Comparison of ENCODE assay signal across 8 cellular contexts in the genomic region with DNA sequence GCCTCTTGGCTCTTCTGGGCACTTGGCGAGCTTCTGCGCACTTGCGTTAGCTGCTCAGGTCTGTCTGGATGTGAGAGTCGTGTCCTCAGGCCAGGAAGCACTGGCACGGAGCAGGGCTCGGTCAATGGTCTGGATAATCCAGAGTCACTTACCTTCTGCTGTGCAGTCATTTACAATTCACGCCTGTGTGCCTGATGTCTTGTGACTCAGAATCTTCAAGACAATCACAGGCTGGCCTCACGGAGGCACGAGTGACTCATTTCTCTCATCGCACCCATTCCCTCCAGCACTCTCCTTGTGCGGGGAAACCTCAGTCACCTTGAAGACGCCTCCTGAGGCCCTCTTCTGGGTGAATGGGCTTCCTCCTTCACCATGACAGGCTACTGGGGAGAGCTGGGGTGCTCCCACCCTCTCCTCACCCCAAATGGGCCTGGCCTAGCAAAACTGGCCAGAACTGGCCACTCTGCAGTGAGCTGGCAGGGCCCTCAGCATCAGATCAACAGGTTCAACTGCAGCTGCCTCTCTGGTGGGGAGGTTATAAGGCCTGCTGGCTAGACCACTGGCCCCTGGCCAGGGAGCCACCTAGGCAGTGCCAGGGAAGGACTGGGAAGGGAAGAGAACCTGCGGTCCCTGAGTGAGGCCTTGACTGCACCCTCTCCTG.
DNase-seq lines count a peak whose midpoint lies in the region; ATAC-seq and TF ChIP-seq lines count a peak whose summit lies in the region.

No MANE protein-coding gene starts in this region.

- peak; percentile 82 for DNase-seq in AG10803 (ENCODE audit: low read depth)
- no peak for DNase-seq in WERI-Rb-1
- DNase-seq in caudate nucleus (lab: John Stamatoyannopoulos, UW) = peak in 42 of 61 donors; percentile 5 to 88 (median 36)
- DNase-seq in stimulated activated effector memory CD8-positive, alpha-beta T cell treated with anti-CD3 and anti-CD28 coated beads, Interleukin-12 subunit alpha, Interleukin-12 subunit beta, amount 100 ng/mL, for 72 hours (ENCODE audit: low spot score in 2 of 2) = peak; percentile 59 to 88
- DNase-seq in NCI-H526 treated with DMSO at 0.1 percent for 48 hours (lab: John Stamatoyannopoulos, UW) = no peak

- H3K4me1 ChIP-seq in mucosa of stomach (ENCODE audit: control insufficient read depth, insufficient read depth, low read length) = peaks cover 49% of the 10 kb centered on the region

- H3K36me3 ChIP-seq in WERI-Rb-1 (peaks cover 25% of the 10 kb centered on the region), mucosa of stomach (ENCODE audit: control insufficient read depth, insufficient read depth, low read length) (no peaks in the 10 kb centered on the region)

- H3K27ac ChIP-seq in WERI-Rb-1 (no peak overlapping the region; the same call in 1 of the 2 replicates), caudate nucleus (ENCODE audit: low read depth, low read length) (peak overlapping the region; percentile 23)

- H3K27me3 ChIP-seq in WERI-Rb-1 (ENCODE audit: insufficient read depth, low read depth, severe bottlenecking) (no peaks in the 10 kb centered on the region), mucosa of stomach (ENCODE audit: control insufficient read depth, insufficient read depth, low read length) (no peaks in the 10 kb centered on the region)

- peak overlapping the region; percentile 76 for H3K4me3 Mint-ChIP-seq in stimulated activated effector memory CD8-positive, alpha-beta T cell treated with anti-CD3 and anti-CD28 coated beads, Interleukin-12 subunit alpha, Interleukin-12 subunit beta, amount 100 ng/mL, for 72 hours

- H3K4me3 ChIP-seq in AG10803 (ENCODE audit: low read length) (peak overlapping the region; percentile 80), WERI-Rb-1 (ENCODE audit: low read depth, low read length) (peak overlapping the region; percentile 86; the same call in 1 of the 2 replicates), mucosa of stomach (ENCODE audit: low read length) (peak overlapping the region; percentile 68)

- H3K4me1 Mint-ChIP-seq in stimulated activated effector memory CD8-positive, alpha-beta T cell treated with anti-CD3 and anti-CD28 coated beads, Interleukin-12 subunit alpha, Interleukin-12 subunit beta, amount 100 ng/mL, for 72 hours = peaks cover 56% of the 10 kb centered on the region

- no peaks in the 10 kb centered on the region for H3K9me3 ChIP-seq in WERI-Rb-1 (ENCODE audit: severe bottlenecking)
- H3K9me3 ChIP-seq in mucosa of stomach (ENCODE audit: control insufficient read depth, low read length) = no peaks in the 10 kb centered on the region

- H3K27ac Mint-ChIP-seq in stimulated activated effector memory CD8-positive, alpha-beta T cell treated with anti-CD3 and anti-CD28 coated beads, Interleukin-12 subunit alpha, Interleukin-12 subunit beta, amount 100 ng/mL, for 72 hours = peak overlapping the region; percentile 98

- TF ChIP-seq CTCF in AG10803 (conservative IDR thresholded peaks at IDR 0.05; ENCODE audit: low read length) = no peak
- TF ChIP-seq CTCF in WERI-Rb-1 (IDR thresholded peaks at IDR 0.05; ENCODE audit: low read depth, low read length) = no peak

- H3K9me3 Mint-ChIP-seq in stimulated activated effector memory CD8-positive, alpha-beta T cell treated with anti-CD3 and anti-CD28 coated beads, Interleukin-12 subunit alpha, Interleukin-12 subunit beta, amount 100 ng/mL, for 72 hours = no peaks in the 10 kb centered on the region

- peaks cover 49% of the 10 kb centered on the region for H3K36me3 Mint-ChIP-seq in stimulated activated effector memory CD8-positive, alpha-beta T cell treated with anti-CD3 and anti-CD28 coated beads, Interleukin-12 subunit alpha, Interleukin-12 subunit beta, amount 100 ng/mL, for 72 hours

- peak overlapping the region; percentile 69 for H3K9ac ChIP-seq in mucosa of stomach (ENCODE audit: low read length)

- ATAC-seq in HG02610 (IDR thresholded peaks at IDR 0.05; ENCODE audit: unreplicated experiment) (peak; percentile 36), GM19324 (IDR thresholded peaks at IDR 0.05; ENCODE audit: low FRiP score, unreplicated experiment) (no peak)
- peak; percentile 77 for ATAC-seq in stimulated activated effector memory CD8-positive, alpha-beta T cell treated with anti-CD3 and anti-CD28 coated beads, Interleukin-12 subunit alpha, Interleukin-12 subunit beta, amount 100 ng/mL, for 72 hours

Comparison
In these comparisons a context has a peak if more than half of its experiments do, and no peak if none do; other contexts are left out.
1. DNase-seq: peak in AG10803 (single experiment), caudate nucleus (42 of 61) and stimulated activated effector memory CD8-positive, alpha-beta T cell treated with anti-CD3 and anti-CD28 coated beads, Interleukin-12 subunit alpha, Interleukin-12 subunit beta, amount 100 ng/mL, for 72 hours (2 of 2); none in WERI-Rb-1 (single experiment) and NCI-H526 treated with DMSO at 0.1 percent for 48 hours (single experiment).
2. Peak in every context shown above with its lines, with median percentiles within 50 percentile points of each other: H3K4me3 ChIP-seq.